In the genomic region with DNA sequence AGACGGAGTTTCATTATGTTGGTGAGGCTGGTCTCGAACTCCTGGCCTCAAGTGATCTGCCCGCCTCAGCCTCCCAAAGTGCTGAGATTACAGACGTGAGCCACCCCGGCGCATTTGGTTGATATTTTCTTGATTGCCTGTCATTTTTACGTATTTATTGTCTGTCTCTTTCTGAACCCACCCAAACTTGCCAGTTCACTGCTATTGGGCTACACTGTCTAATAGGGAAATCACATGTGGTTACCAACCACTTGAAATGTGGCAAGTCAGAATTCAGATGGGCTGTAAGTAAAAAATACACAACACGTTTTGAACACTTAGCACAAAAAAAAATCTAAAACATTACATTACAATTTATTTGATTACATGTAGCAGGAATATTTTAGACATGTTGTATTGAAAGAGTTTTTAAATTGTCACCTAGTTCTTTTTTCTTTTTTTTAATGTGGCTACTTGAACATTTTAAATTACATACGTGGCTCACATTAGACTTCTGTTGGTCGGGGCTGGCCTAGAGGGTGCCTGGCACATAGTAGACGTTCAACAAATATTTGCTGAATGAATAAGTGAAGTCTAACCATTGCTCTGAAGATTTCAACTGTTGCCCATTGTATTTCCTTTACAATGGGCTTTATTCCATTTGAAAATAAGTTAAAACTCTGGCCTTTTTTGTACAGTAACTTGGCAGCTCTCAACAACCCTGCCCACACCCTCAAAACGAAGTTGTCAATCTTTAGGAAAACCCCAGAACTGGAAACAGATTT, we compare ENCODE assay signal across 8 cellular contexts. TPM values are rescaled to one million over a fixed set of nuclear protein-coding genes. Genes with fewer than 3 reads are reported as not detected.
DNase-seq lines count a peak whose midpoint lies in the region; ATAC-seq and TF ChIP-seq lines count a peak whose summit lies in the region.

No MANE protein-coding gene starts in this region.

- H3K4me3 ChIP-seq in HAP-1, result peak overlapping the region; percentile 57
- H3K4me3 ChIP-seq in foreskin fibroblast (ENCODE audit: low read depth in 1 of 2, low read length in 2 of 2), result peak overlapping the region; percentile 76 to 92
- peak overlapping the region; percentile 81 for H3K4me3 ChIP-seq in skeletal muscle satellite cell (ENCODE audit: low read length)
- no peak overlapping the region for H3K4me3 ChIP-seq in mucosa of descending colon

- H3K4me1 Mint-ChIP-seq in activated CD4-positive, alpha-beta memory T cell treated with anti-CD3 and anti-CD28 coated beads, Interleukin-2, amount 10 ng/mL, durations not matched to agents 7 days and 5 days, result peaks cover 44% of the 10 kb centered on the region

- H3K4me2 ChIP-seq in skeletal muscle satellite cell (ENCODE audit: low read length), result peak overlapping the region; percentile 96

- H3K36me3 ChIP-seq in HAP-1 (replicated peaks) (no peaks in the 10 kb centered on the region), skeletal muscle satellite cell (ENCODE audit: insufficient read depth, low read length) (peaks cover 4% of the 10 kb centered on the region), mucosa of descending colon (ENCODE audit: low read depth) (no peaks in the 10 kb centered on the region)

- H3K4me1 ChIP-seq in HAP-1 (peaks cover 17% of the 10 kb centered on the region), skeletal muscle satellite cell (ENCODE audit: control insufficient read depth, insufficient read depth, low read length) (peaks cover 31% of the 10 kb centered on the region), mucosa of descending colon (ENCODE audit: low read depth) (peaks cover 32% of the 10 kb centered on the region)

- no peaks in the 10 kb centered on the region for H3K9me3 Mint-ChIP-seq in activated CD4-positive, alpha-beta memory T cell treated with anti-CD3 and anti-CD28 coated beads, Interleukin-2, amount 10 ng/mL, durations not matched to agents 7 days and 5 days

- H3K27me3 Mint-ChIP-seq in activated CD4-positive, alpha-beta memory T cell treated with anti-CD3 and anti-CD28 coated beads, Interleukin-2, amount 10 ng/mL, durations not matched to agents 7 days and 5 days, result no peaks in the 10 kb centered on the region

- H3K36me3 Mint-ChIP-seq in activated CD4-positive, alpha-beta memory T cell treated with anti-CD3 and anti-CD28 coated beads, Interleukin-2, amount 10 ng/mL, durations not matched to agents 7 days and 5 days (ENCODE audit: low read depth), result peaks cover 7% of the 10 kb centered on the region

- no peak for TF ChIP-seq CTCF in foreskin fibroblast (IDR thresholded peaks at IDR 0.05; ENCODE audit: low read depth, low read length)
- TF ChIP-seq CTCF in mucosa of descending colon (IDR thresholded peaks at IDR 0.05), result no peak

- peak overlapping the region; percentile 84 for H3K27ac Mint-ChIP-seq in activated CD4-positive, alpha-beta memory T cell treated with anti-CD3 and anti-CD28 coated beads, Interleukin-2, amount 10 ng/mL, durations not matched to agents 7 days and 5 days

- ATAC-seq in mucosa of descending colon (no peak), GM18505 (IDR thresholded peaks at IDR 0.05; ENCODE audit: unreplicated experiment) (no peak)

- TF ChIP-seq POLR2A in erythroblast (IDR thresholded peaks at IDR 0.05; ENCODE audit: low read length), result no peak
- TF ChIP-seq POLR2A in GM18505 (IDR thresholded peaks at IDR 0.05; ENCODE audit: borderline replicate concordance, extremely low read depth, insufficient read depth, insufficient read length), result no peak

- intact Hi-C loops in mucosa of descending colon (cut with DNase I, micrococcal nuclease), result no loop called here

- DNase-seq in HAP-1 (ENCODE audit: low spot score in 2 of 2) (no peak), foreskin fibroblast (peak in 1 of 2 donors; percentile 68), erythroblast (lab: John Stamatoyannopoulos, UW) (no peak), LoVo (ENCODE audit: low spot score) (no peak), mucosa of descending colon (no peak)
- no peak for DNase-seq in activated CD4-positive, alpha-beta memory T cell treated with anti-CD3 and anti-CD28 coated beads, Interleukin-2, amount 10 ng/mL, durations not matched to agents 7 days and 5 days

- H3K9me3 ChIP-seq in HAP-1 (no peaks in the 10 kb centered on the region), skeletal muscle satellite cell (replicated peaks; ENCODE audit: low read length) (no peaks in the 10 kb centered on the region), mucosa of descending colon (no peaks in the 10 kb centered on the region)

- peak overlapping the region; percentile 81 for H3K4me3 Mint-ChIP-seq in activated CD4-positive, alpha-beta memory T cell treated with anti-CD3 and anti-CD28 coated beads, Interleukin-2, amount 10 ng/mL, durations not matched to agents 7 days and 5 days

- in situ Hi-C loops in HAP-1 (cut with MboI; ENCODE audit: low sequenced_read_pairs), result no loop called here

- H3K9ac ChIP-seq in skeletal muscle satellite cell (ENCODE audit: low read depth, low read length), result peak overlapping the region; percentile 98

- H3K27me3 ChIP-seq in HAP-1 (ENCODE audit: low read depth) (no peaks in the 10 kb centered on the region), skeletal muscle satellite cell (ENCODE audit: control insufficient read depth, insufficient read depth, low read length) (no peaks in the 10 kb centered on the region)

- CTCF ChIA-PET in activated CD4-positive, alpha-beta memory T cell treated with anti-CD3 and anti-CD28 coated beads, Interleukin-2, amount 10 ng/mL, durations not matched to agents 7 days and 5 days (lab: Charles Lee), result interaction anchor here (0.8 to 1.1 kb wide), 2 partner anchors 186 to 318 kb away, joined by 3 to 6 read pairs; partner anchors contain the start of gene SUDS3

- POLR2A ChIA-PET in activated CD4-positive, alpha-beta memory T cell treated with anti-CD3 and anti-CD28 coated beads, Interleukin-2, amount 10 ng/mL, durations not matched to agents 7 days and 5 days (lab: Charles Lee), result interaction anchor here (0.6 to 6.0 kb wide), 7 partner anchors 10 to 317 kb away, joined by 3 to 40 read pairs (median 11); partner anchors contain the start of genes RFC5 and SUDS3

RNA-seq across cellular contexts. Expression of gene WSB2, which starts 1.9 kb away (rescaled TPM):
- total RNA-seq in activated CD4-positive, alpha-beta memory T cell treated with anti-CD3 and anti-CD28 coated beads, Interleukin-2, amount 10 ng/mL, durations not matched to agents 7 days and 5 days, result 10 to 100 TPM; 49.6 to 53.9 TPM
- total RNA-seq in skeletal muscle satellite cell (2012; rRNA removed), result 121 and 142 TPM in 2 replicates
- total RNA-seq in mucosa of descending colon, result 100 to 1,000 TPM; 103 to 159 (median 119) TPM

RNA-seq across cellular contexts. Expression of gene RFC5, which starts 42.6 kb away (rescaled TPM):
- 10 to 100 TPM; 39.7 to 41.0 TPM for total RNA-seq in activated CD4-positive, alpha-beta memory T cell treated with anti-CD3 and anti-CD28 coated beads, Interleukin-2, amount 10 ng/mL, durations not matched to agents 7 days and 5 days
- 16.7 and 21.6 TPM in 2 replicates for total RNA-seq in skeletal muscle satellite cell (2012; rRNA removed)
- 10 to 100 TPM in 2 of 3 donors, 1 to 10 TPM in 1; 9.8 to 14.7 (median 14.0) TPM for total RNA-seq in mucosa of descending colon

RNA-seq across cellular contexts. Expression of gene VSIG10, which starts 44.7 kb away (rescaled TPM):
- 1 to 10 TPM; 3.7 to 4.4 TPM for total RNA-seq in activated CD4-positive, alpha-beta memory T cell treated with anti-CD3 and anti-CD28 coated beads, Interleukin-2, amount 10 ng/mL, durations not matched to agents 7 days and 5 days
- 12.2 and 25.3 TPM in 2 replicates for total RNA-seq in skeletal muscle satellite cell (2012; rRNA removed)
- total RNA-seq in mucosa of descending colon, result 100 to 1,000 TPM in 1 of 3 donors, 10 to 100 TPM in 2; 56.2 to 131 (median 68.7) TPM

Comparison
In these comparisons a context has a peak if more than half of its experiments do, and no peak if none do; other contexts are left out.
1. RNA of gene VSIG10, which starts 44.7 kb away (total RNA-seq): 56.2 to 131 TPM in mucosa of descending colon; 3.7 to 4.4 TPM in activated CD4-positive, alpha-beta memory T cell treated with anti-CD3 and anti-CD28 coated beads, Interleukin-2, amount 10 ng/mL, durations not matched to agents 7 days and 5 days; every median in the first group is over 10 times any median in the second.